ENCODE assay signal across 19 cellular contexts in the genomic region with DNA sequence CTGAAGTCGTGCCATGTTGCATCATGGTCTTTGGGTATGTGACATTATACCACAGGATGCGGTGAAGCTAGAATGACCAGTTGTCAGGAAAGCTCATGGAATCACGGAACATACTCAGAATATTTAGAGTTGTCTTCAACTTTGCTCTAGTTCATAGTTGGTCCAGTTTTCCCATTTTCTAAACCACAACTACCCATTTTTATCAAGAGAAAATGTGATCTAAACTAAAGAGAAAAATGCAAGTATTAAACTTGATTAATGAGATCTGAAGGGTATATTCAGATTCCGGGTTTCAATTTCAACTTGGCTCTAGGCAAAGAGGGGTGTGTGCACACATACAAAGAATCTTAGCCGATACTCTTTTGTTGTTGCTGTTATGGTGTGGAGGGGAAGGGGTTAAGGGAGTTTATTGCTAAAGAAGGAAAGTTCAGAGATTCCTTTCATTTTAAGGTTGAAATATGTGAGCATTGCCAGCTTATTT.
A peak's percentile ranks its signal among the peaks of the same experiment; 100 is the strongest.
DNase-seq lines count a peak whose midpoint lies in the region; ATAC-seq and TF ChIP-seq lines count a peak whose summit lies in the region.
"Had no signal": no experiment of that assay in that cellular context is flagged by ENCODE, and none has a peak within 500 bp of the region (broad histone marks: within the 10 kb centered on the region; RNA-seq: fewer than 3 reads in every experiment).

No MANE protein-coding gene starts in this region.

- WGBS in mesenchymal stem cell: 92% methylated on average over 5 of the region's 5 CpGs
- 76 to 80% methylated on average over 5 of the region's 5 CpGs for WGBS in thyroid gland, 2 donors

- H2AFZ ChIP-seq in mesenchymal stem cell (ENCODE audit: low read depth, low read length): no peak overlapping the region

- H2BK5ac ChIP-seq in mesenchymal stem cell (ENCODE audit: low read depth, low read length, poor library complexity, severe bottlenecking): no peak overlapping the region

- H3K27ac ChIP-seq in brain microvascular endothelial cell (peak overlapping the region; percentile 80), mesenchymal stem cell (ENCODE audit: low read length, poor library complexity, severe bottlenecking) (peak overlapping the region; percentile 6), thyroid gland (peak overlapping the region in 2 of 3 donors; percentile 6 to 14)
- H3K27ac ChIP-seq: BLaER1, cardiac muscle cell, psoas muscle had no signal

- H3K4me1 ChIP-seq in mesenchymal stem cell (ENCODE audit: control insufficient read depth, insufficient read depth, low read depth, low read length) (peaks cover 6% of the 10 kb centered on the region), thyroid gland (no peaks in the 10 kb centered on the region)
- H3K4me1 ChIP-seq: psoas muscle, stomach had no signal

- H3K4ac ChIP-seq in mesenchymal stem cell (ENCODE audit: low read depth in 1 of 2, low read length in 2 of 2): no peak overlapping the region

- intact Hi-C loops in thyroid gland (cut with DNase I): no loop called here

- H3K36me3 ChIP-seq in brain microvascular endothelial cell (replicated peaks): no peaks in the 10 kb centered on the region
- H3K36me3 ChIP-seq in mesenchymal stem cell (ENCODE audit: control insufficient read depth in 1 of 2, insufficient read depth in 2 of 2, low read depth in 1 of 2, low read length in 2 of 2): no peaks in the 10 kb centered on the region
- H3K36me3 ChIP-seq in thyroid gland: no peaks in the 10 kb centered on the region
- H3K36me3 ChIP-seq: BLaER1, cardiac muscle cell, stomach had no signal

- peak overlapping the region; percentile 14 for H3K4me2 ChIP-seq in mesenchymal stem cell (ENCODE audit: low read length, poor library complexity, severe bottlenecking)
- H3K4me2 ChIP-seq: BLaER1, SK-N-SH had no signal

- TF ChIP-seq CTCF in brain microvascular endothelial cell (IDR thresholded peaks at IDR 0.05; ENCODE audit: low read depth, low read length, missing control alignments) (no peak), thyroid gland (IDR thresholded peaks at IDR 0.05) (no peak)

- H3K79me1 ChIP-seq in mesenchymal stem cell (replicated peaks; ENCODE audit: low read length, poor library complexity, severe bottlenecking): peaks cover 4% of the 10 kb centered on the region

- no peak overlapping the region for H2BK120ac ChIP-seq in mesenchymal stem cell (ENCODE audit: low read depth, low read length)

- in situ Hi-C loops in brain microvascular endothelial cell (cut with HindIII; ENCODE audit: low pct_ligation_motif_present, low sequenced_read_pairs): no loop called here

- ATAC-seq in HG03175 (IDR thresholded peaks at IDR 0.05; ENCODE audit: unreplicated experiment): no peak
- ATAC-seq: left ventricle myocardium superior; naive thymus-derived CD8-positive, alpha-beta T cell; PC-3; psoas muscle had no signal

- H2BK15ac ChIP-seq in mesenchymal stem cell (ENCODE audit: low read depth, poor library complexity, severe bottlenecking): no peak overlapping the region

- H4K8ac ChIP-seq in mesenchymal stem cell (ENCODE audit: low read length): no peak overlapping the region

- H3K9ac ChIP-seq in mesenchymal stem cell (ENCODE audit: low read length): peak overlapping the region; percentile 63
- H3K9ac ChIP-seq: BLaER1, SK-N-SH had no signal

- H3K27me3 ChIP-seq in brain microvascular endothelial cell (replicated peaks): no peaks in the 10 kb centered on the region
- no peaks in the 10 kb centered on the region for H3K27me3 ChIP-seq in mesenchymal stem cell (ENCODE audit: control insufficient read depth in 1 of 2, insufficient read depth in 1 of 2, low read length in 2 of 2)
- H3K27me3 ChIP-seq in thyroid gland: no peaks in the 10 kb centered on the region
- H3K27me3 ChIP-seq: BLaER1, cardiac muscle cell, stomach had no signal

- H3K9me3 ChIP-seq in mesenchymal stem cell (ENCODE audit: control insufficient read depth, low read length) (no peaks in the 10 kb centered on the region), thyroid gland (no peaks in the 10 kb centered on the region)
- H3K9me3 ChIP-seq: BLaER1, psoas muscle, SK-N-SH, stomach had no signal

- H3K14ac ChIP-seq in mesenchymal stem cell (ENCODE audit: low read length in 2 of 2): no peak overlapping the region

- H2BK12ac ChIP-seq in mesenchymal stem cell (ENCODE audit: low read length in 2 of 2): no peak overlapping the region

- no peak overlapping the region for H2AK5ac ChIP-seq in mesenchymal stem cell (ENCODE audit: low read length, severe bottlenecking)

- DNase-seq in GM04504 (ENCODE audit: low read depth) (peak; percentile 42), brain microvascular endothelial cell (peak; percentile 63), mesenchymal stem cell (no peak), thyroid gland (no peak), NCI-H510A treated with DMSO at 0.1 percent for 48 hours (lab: John Stamatoyannopoulos, UW) (no peak), SKM-1 (lab: John Stamatoyannopoulos, UW; ENCODE audit: unreplicated experiment) (no peak)
- DNase-seq: activated CD4-positive, alpha-beta T cell treated with anti-CD3 and anti-CD28 coated beads for 48 hours; activated T-cell treated with anti-CD3 and anti-CD28 coated beads for 4 hours; left ventricle myocardium superior; naive thymus-derived CD8-positive, alpha-beta T cell; NCI-H2081 treated with DMSO at 0.1 percent for 48 hours; NCI-H526; PC-3; psoas muscle; SK-N-SH; stomach had no signal

- H3K23ac ChIP-seq in mesenchymal stem cell (ENCODE audit: low read length in 2 of 2): no peak overlapping the region

- H4K91ac ChIP-seq in mesenchymal stem cell (ENCODE audit: low read length): no peak overlapping the region

- no peak overlapping the region for H3K18ac ChIP-seq in mesenchymal stem cell (ENCODE audit: low read depth in 1 of 2, low read length in 2 of 2)

- H3K4me3 ChIP-seq in brain microvascular endothelial cell (ENCODE audit: low read depth, low read length) (no peak overlapping the region), mesenchymal stem cell (ENCODE audit: insufficient read depth in 1 of 2, low read depth in 1 of 2, low read length in 2 of 2) (peak overlapping the region in 1 of 2 experiments; percentile 65), thyroid gland (replicated peaks in 1 of 3) (no peak overlapping the region)
- H3K4me3 ChIP-seq: BLaER1, cardiac muscle cell, psoas muscle, stomach had no signal

- TF ChIP-seq POLR2A in thyroid gland (IDR thresholded peaks at IDR 0.05): no peak

Comparison
In these comparisons a context has a peak if more than half of its experiments do, and no peak if none do; other contexts are left out.
1. DNase-seq: peak in GM04504 (single experiment) and brain microvascular endothelial cell (single experiment); none in mesenchymal stem cell (single experiment), thyroid gland (0 of 2), NCI-H510A treated with DMSO at 0.1 percent for 48 hours (single experiment) and SKM-1 (single experiment).
2. H3K27ac ChIP-seq: peak in every context shown above with its lines; median percentile 80 in brain microvascular endothelial cell; 10 in thyroid gland; 6 in mesenchymal stem cell.